Comparison of ENCODE assay signal across 16 cellular contexts in genomic region chr12:69274861-69275260, GRCh38. TPM values are rescaled to one million over a fixed set of nuclear protein-coding genes. Genes with fewer than 3 reads are reported as not detected.
A peak's percentile ranks its signal among the peaks of the same experiment; 100 is the strongest.
DNase-seq lines count a peak whose midpoint lies in the region; FAIRE-seq and TF ChIP-seq lines count a peak whose summit lies in the region.
"Had no signal": no experiment of that assay in that cellular context is flagged by ENCODE, and none has a peak within 500 bp of the region (broad histone marks: within the 10 kb centered on the region; RNA-seq: fewer than 3 reads in every experiment).

No MANE protein-coding gene starts in this region.

- TF ChIP-seq CTCF in bronchial epithelial cell (IDR thresholded peaks at IDR 0.05; ENCODE audit: insufficient read depth, low read length, severe bottlenecking) = no peak

- no peaks in the 10 kb centered on the region for H3K27me3 ChIP-seq in bronchial epithelial cell (ENCODE audit: control insufficient read depth, insufficient read depth, low read length)
- H3K27me3 ChIP-seq: BLaER1, upper lobe of left lung had no signal

- no peak for FAIRE-seq in bronchial epithelial cell (lab: Jason Lieb, UNC)
- FAIRE-seq: frontal cortex had no signal

- no peak overlapping the region for H3K4me3 ChIP-seq in bronchial epithelial cell (ENCODE audit: low read depth, low read length)
- H3K4me3 ChIP-seq: BLaER1, upper lobe of left lung had no signal

- DNase-seq in GM04504 (ENCODE audit: low read depth) (peak; percentile 3), LoVo (ENCODE audit: low spot score) (peak; percentile 31), bronchial epithelial cell (ENCODE audit: low read depth) (peak; percentile 49), kidney tubule cell (ENCODE audit: low spot score) (peak; percentile 16), NCI-H526 (lab: John Stamatoyannopoulos, UW) (no peak), NCI-H187 treated with DMSO at 0.1 percent for 48 hours (lab: John Stamatoyannopoulos, UW) (no peak)
- no peak for DNase-seq in stimulated activated naive CD4-positive, alpha-beta T cell (lab: John Stamatoyannopoulos, UW)
- DNase-seq: activated CD4-positive, CD25-positive, alpha-beta regulatory T cell; activated CD8-positive, alpha-beta memory T cell treated with anti-CD3 and anti-CD28 coated beads, Interleukin-2, amount 50 U/mL, for 4 hours; activated naive CD4-positive, alpha-beta T cell; KG1; stimulated activated naive CD8-positive, alpha-beta T cell treated with anti-CD3 and anti-CD28 coated beads, Interleukin-15, Interleukin-2, amounts not matched to agents 100 U/mL and 50 U/mL, for 24 hours; T-helper 1 cell; upper lobe of left lung had no signal

- H3K36me3 ChIP-seq in bronchial epithelial cell (ENCODE audit: control insufficient read depth, insufficient read depth, low read length) = no peaks in the 10 kb centered on the region

RNA-seq across cellular contexts. Expression of gene CPSF6, which starts 35.5 kb away (rescaled TPM):
- 17.9 and 29.6 TPM in 2 replicates for total RNA-seq in bronchial epithelial cell

Comparison
In these comparisons a context has a peak if more than half of its experiments do, and no peak if none do; other contexts are left out.
1. DNase-seq: peak in GM04504 (single experiment), LoVo (single experiment), bronchial epithelial cell (single experiment) and kidney tubule cell (single experiment); none in NCI-H526 (0 of 2), NCI-H187 treated with DMSO at 0.1 percent for 48 hours (single experiment) and stimulated activated naive CD4-positive, alpha-beta T cell (0 of 6).